31 cellular contexts compared by ENCODE assay signal in the genomic region with DNA sequence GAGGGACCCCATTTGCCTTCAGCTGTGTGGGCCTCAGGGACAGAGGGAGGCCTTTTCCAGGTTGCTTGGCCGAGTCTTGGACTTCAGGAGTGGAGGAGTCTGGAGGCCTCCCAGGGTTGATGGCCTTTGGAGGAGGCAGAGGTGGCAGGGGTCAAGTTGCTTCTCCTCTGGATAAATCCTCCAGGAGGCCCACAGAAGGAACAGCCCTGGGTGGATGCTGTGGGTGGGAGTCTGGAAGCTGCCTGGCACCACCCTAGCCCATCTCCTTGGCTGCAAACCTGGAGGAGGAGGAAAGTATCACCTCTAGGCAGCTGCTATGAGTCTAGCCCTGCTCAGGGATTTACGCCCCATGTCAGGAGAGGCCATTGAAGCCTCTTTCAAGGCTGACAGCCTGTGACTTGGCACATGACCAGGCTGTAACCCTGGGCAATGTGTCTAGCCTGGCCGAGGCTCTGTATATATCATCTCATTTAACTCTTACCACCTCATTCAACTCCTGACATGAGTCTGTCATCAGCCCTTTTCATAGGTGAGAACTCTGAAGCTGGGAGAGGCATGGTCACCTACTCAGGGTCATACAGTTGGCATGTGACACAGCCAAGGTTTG. TPM values are rescaled to one million over a fixed set of nuclear protein-coding genes. Genes with fewer than 3 reads are reported as not detected.
DNase-seq lines count a peak whose midpoint lies in the region; ATAC-seq, FAIRE-seq and TF ChIP-seq lines count a peak whose summit lies in the region.
"Had no signal": no experiment of that assay in that cellular context is flagged by ENCODE, and none has a peak within 500 bp of the region (broad histone marks: within the 10 kb centered on the region; RNA-seq: fewer than 3 reads in every experiment).

No MANE protein-coding gene starts in this region.

- H3K4me1 Mint-ChIP-seq in CD4-positive, alpha-beta T cell (ENCODE audit: low read depth): peaks cover 16% of the 10 kb centered on the region

- H3K9me3 Mint-ChIP-seq in CD4-positive, alpha-beta T cell: no peaks in the 10 kb centered on the region
- H3K9me3 Mint-ChIP-seq: activated B cell treated with CpG ODN at 0.5 μM for 24 hours; activated naive CD4-positive, alpha-beta T cell treated with anti-CD3 and anti-CD28 coated beads, Interleukin-2, amount 10 ng/mL, durations not matched to agents 7 days and 5 days; activated T-helper 1 cell treated with anti-CD3 and anti-CD28 coated beads, Interleukin-12 subunit alpha, Interleukin-12 subunit beta, Interleukin-2, Interleukin-4 antibody, amounts not matched to agents 30 ng/mL and 10 ng/mL and 1 ng/mL, durations not matched to agents 14 hours and 24 hours and 36 hours had no signal

- H3K27ac ChIP-seq in CD4-positive, alpha-beta T cell (ENCODE audit: low read depth, low read length): no peak overlapping the region
- H3K27ac ChIP-seq in VCaP (peak overlapping the region; percentile 99), muscle layer of duodenum (ENCODE audit: low read length) (peak overlapping the region; percentile 35), small intestine (ENCODE audit: low read depth in 1 of 2, low read length in 1 of 2) (peak overlapping the region; percentile 45 to 92)
- H3K27ac ChIP-seq: ovary had no signal

- H3K36me3 ChIP-seq in muscle layer of duodenum (ENCODE audit: control insufficient read depth in 1 of 2, insufficient read depth in 2 of 2, low read length in 2 of 2) (no peaks in the 10 kb centered on the region), small intestine (ENCODE audit: control insufficient read depth in 2 of 2, insufficient read depth in 2 of 2, low read length in 2 of 2) (no peaks in the 10 kb centered on the region)
- H3K36me3 ChIP-seq: breast epithelium, ovary had no signal

- no peaks in the 10 kb centered on the region for H3K9me3 ChIP-seq in CD4-positive, alpha-beta T cell (ENCODE audit: control insufficient read depth, low read length)
- H3K9me3 ChIP-seq in muscle layer of duodenum (ENCODE audit: control insufficient read depth in 1 of 2, low read length in 2 of 2): no peaks in the 10 kb centered on the region
- no peaks in the 10 kb centered on the region for H3K9me3 ChIP-seq in small intestine (ENCODE audit: control insufficient read depth, low read depth)
- H3K9me3 ChIP-seq: breast epithelium, ovary had no signal

- intact Hi-C loops in CD4-positive, alpha-beta T cell (cut with DNase I, micrococcal nuclease): no loop called here
- intact Hi-C loops in left colon (cut with DNase I, micrococcal nuclease): no loop called here

- peaks cover 34% of the 10 kb centered on the region for H3K27me3 ChIP-seq in CD4-positive, alpha-beta T cell (ENCODE audit: control insufficient read depth, insufficient read depth, low read length)
- H3K27me3 ChIP-seq in muscle layer of duodenum (ENCODE audit: low read depth, low read length): no peaks in the 10 kb centered on the region
- H3K27me3 ChIP-seq in small intestine (ENCODE audit: control insufficient read depth in 2 of 2, insufficient read depth in 2 of 2, low read length in 2 of 2): no peaks in the 10 kb centered on the region
- H3K27me3 ChIP-seq: breast epithelium, hepatocyte, ovary had no signal

- POLR2A ChIA-PET in CD4-positive, alpha-beta T cell (lab: Charles Lee): no interaction called here

- FAIRE-seq in small intestine (lab: Jason Lieb, UNC): no peak
- FAIRE-seq: colon, frontal cortex, K562, RCC 7860 had no signal

- H3K36me3 Mint-ChIP-seq in CD4-positive, alpha-beta T cell (ENCODE audit: low read depth): no peaks in the 10 kb centered on the region
- H3K36me3 Mint-ChIP-seq: activated naive CD4-positive, alpha-beta T cell treated with anti-CD3 and anti-CD28 coated beads, Interleukin-2, amount 10 ng/mL, durations not matched to agents 7 days and 5 days; CD4-positive, CD25-positive, alpha-beta regulatory T cell had no signal

- no peak for DNase-seq in CD4-positive, alpha-beta T cell
- DNase-seq in small intestine (no peak), COR-L47 (lab: John Stamatoyannopoulos, UW) (no peak), left colon (no peak), NCI-H146 (lab: John Stamatoyannopoulos, UW) (no peak), NCI-H1417 (lab: John Stamatoyannopoulos, UW) (no peak)
- DNase-seq: activated B cell treated with CpG ODN at 0.5 μM for 24 hours; activated CD4-positive, alpha-beta T cell treated with anti-CD3 and anti-CD28 coated beads, Interleukin-2, amount 50 U/mL, for 1 hour; activated naive CD4-positive, alpha-beta T cell treated with anti-CD3 and anti-CD28 coated beads, Interleukin-2, amount 10 ng/mL, durations not matched to agents 7 days and 5 days; amniotic stem cell; CD4-positive, CD25-positive, alpha-beta regulatory T cell; mesendoderm; NCI-H1105; NCI-H2081; NCI-H2227 treated with DMSO at 0.1 percent for 48 hours; NCI-H526 treated with DMSO at 0.1 percent for 48 hours; ovary; stimulated activated CD4-positive, alpha-beta T cell treated with anti-CD3 and anti-CD28 coated beads, Interleukin-4, amount 100 ng/mL, for 1 hour; substantia nigra had no signal

- CTCF ChIA-PET in CD4-positive, alpha-beta T cell (lab: Charles Lee): interaction anchor here (1.3 kb wide), 1 partner anchor 24 kb away, joined by 4 read pairs; no protein-coding TSS in a partner anchor

- no peak overlapping the region for H3K27ac Mint-ChIP-seq in CD4-positive, alpha-beta T cell
- H3K27ac Mint-ChIP-seq: activated naive CD4-positive, alpha-beta T cell treated with anti-CD3 and anti-CD28 coated beads, Interleukin-2, amount 10 ng/mL, durations not matched to agents 7 days and 5 days; activated T-helper 1 cell treated with anti-CD3 and anti-CD28 coated beads, Interleukin-12 subunit alpha, Interleukin-12 subunit beta, Interleukin-2, Interleukin-4 antibody, amounts not matched to agents 30 ng/mL and 10 ng/mL and 1 ng/mL, durations not matched to agents 14 hours and 24 hours and 36 hours; GM23338 had no signal

- no peak for ATAC-seq in CD4-positive, alpha-beta T cell (ENCODE audit: poor library complexity)
- ATAC-seq in left colon: no peak
- ATAC-seq: GM23338, K562, left lobe of liver, right cardiac atrium had no signal

- WGBS in small intestine, 3 donors: 53 to 65% (median 58%) methylated on average over 3 of the region's 3 CpGs

- H3K4me1 ChIP-seq in muscle layer of duodenum (ENCODE audit: control insufficient read depth in 1 of 2, insufficient read depth in 2 of 2, low read length in 2 of 2) (peaks cover 20% of the 10 kb centered on the region in 2 donors), small intestine (ENCODE audit: control insufficient read depth in 2 of 2, insufficient read depth in 1 of 2, low read depth in 1 of 2, low read length in 1 of 2) (peaks cover 7 to 14% of the 10 kb centered on the region in 2 donors)

- H3K4me3 ChIP-seq in muscle layer of duodenum (ENCODE audit: low read depth in 1 of 2, low read length in 2 of 2) (no peak overlapping the region), small intestine (ENCODE audit: low read depth in 1 of 2, low read length in 2 of 2) (no peak overlapping the region)
- H3K4me3 ChIP-seq: breast epithelium, GM23338, hepatocyte, K562, ovary had no signal

- TF ChIP-seq CTCF in CD4-positive, alpha-beta T cell (IDR thresholded peaks at IDR 0.05): no peak
- no peak for TF ChIP-seq CTCF in VCaP (conservative IDR thresholded peaks at IDR 0.05)

- H3K4me3 Mint-ChIP-seq in CD4-positive, alpha-beta T cell: peak overlapping the region; percentile 16
- H3K4me3 Mint-ChIP-seq: activated naive CD4-positive, alpha-beta T cell treated with anti-CD3 and anti-CD28 coated beads, Interleukin-2, amount 10 ng/mL, durations not matched to agents 7 days and 5 days; activated T-helper 1 cell treated with anti-CD3 and anti-CD28 coated beads, Interleukin-12 subunit alpha, Interleukin-12 subunit beta, Interleukin-2, Interleukin-4 antibody, amounts not matched to agents 30 ng/mL and 10 ng/mL and 1 ng/mL, durations not matched to agents 14 hours and 24 hours and 36 hours had no signal

- peaks cover 23% of the 10 kb centered on the region for H3K27me3 Mint-ChIP-seq in CD4-positive, alpha-beta T cell

RNA-seq across cellular contexts. Expression of a gene that starts 2.9 kb away (rescaled TPM):
- 10 to 100 TPM; 18.1 to 20.1 TPM for total RNA-seq in CD4-positive, alpha-beta T cell
- polyA plus RNA-seq in small intestine: 100 to 1,000 TPM in 1 of 3 donors, 10 to 100 TPM in 2; 28.9 to 150 (median 99.7) TPM
- 10 to 100 TPM; 93.3 to 94.0 TPM for total RNA-seq in left colon

RNA-seq across cellular contexts. Expression of a gene that starts 27.8 kb away (rescaled TPM):
- 10 to 100 TPM in 1 of 2 experiments, 1 to 10 TPM in 1; 8.5 to 10.2 TPM for total RNA-seq in CD4-positive, alpha-beta T cell
- 10 to 100 TPM in 1 of 3 donors, 1 to 10 TPM in 2; 1.3 to 17.2 (median 1.9) TPM for polyA plus RNA-seq in small intestine
- total RNA-seq in left colon: 10 to 100 TPM; 13.1 to 14.1 TPM

Comparison
In these comparisons a context has a peak if more than half of its experiments do, and no peak if none do; other contexts are left out.
1. RNA of a gene that starts 2.9 kb away (total RNA-seq): 93.3 to 94.0 TPM in left colon; 18.1 to 20.1 TPM in CD4-positive, alpha-beta T cell; every median in the first group is over 4 times any median in the second.